Comparison of ENCODE assay signal across 6 cellular contexts in the genomic region with DNA sequence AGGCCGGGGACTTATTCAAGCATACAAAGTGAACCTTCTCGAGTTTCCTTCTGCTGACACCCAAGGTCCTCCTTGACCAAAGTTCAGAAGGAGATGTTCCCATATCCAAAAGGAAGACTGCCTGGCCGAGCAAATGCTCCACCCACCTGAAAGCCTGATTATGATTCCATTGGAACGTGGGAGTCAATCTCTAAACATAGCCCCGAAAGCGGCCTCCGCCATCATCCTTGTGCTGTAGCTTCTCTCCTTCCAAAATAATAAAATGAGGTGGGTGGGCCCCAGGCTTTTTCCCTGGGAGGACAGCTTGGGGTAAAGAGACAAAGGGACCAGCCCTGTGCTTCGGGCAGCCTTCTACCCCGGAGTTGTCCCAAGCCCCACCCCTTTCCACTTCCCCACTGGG.
"Had no signal": no experiment of that assay in that cellular context is flagged by ENCODE, and none has a peak within 500 bp of the region (broad histone marks: within the 10 kb centered on the region; RNA-seq: fewer than 3 reads in every experiment).

No MANE protein-coding gene starts in this region.

- H3K9ac ChIP-seq: GM23248 had no signal

- H2AFZ ChIP-seq: GM23248 had no signal

- H3K27ac Mint-ChIP-seq: HFFc6 had no signal

- H3K9me3 ChIP-seq: HAP-1 had no signal

- H3K4me3 ChIP-seq: GM23248, HAP-1 had no signal

- H3K27ac ChIP-seq: GM23248 had no signal

- H3K36me3 ChIP-seq: HAP-1 had no signal

- H3K9me3 Mint-ChIP-seq: HFFc6 had no signal

- H3K4me1 ChIP-seq: HAP-1 had no signal

- H3K4me3 Mint-ChIP-seq: HFFc6 had no signal

- DNase-seq: GM23248, GOT3, H7, HFFc6, IMR-90 had no signal
